In the genomic region with DNA sequence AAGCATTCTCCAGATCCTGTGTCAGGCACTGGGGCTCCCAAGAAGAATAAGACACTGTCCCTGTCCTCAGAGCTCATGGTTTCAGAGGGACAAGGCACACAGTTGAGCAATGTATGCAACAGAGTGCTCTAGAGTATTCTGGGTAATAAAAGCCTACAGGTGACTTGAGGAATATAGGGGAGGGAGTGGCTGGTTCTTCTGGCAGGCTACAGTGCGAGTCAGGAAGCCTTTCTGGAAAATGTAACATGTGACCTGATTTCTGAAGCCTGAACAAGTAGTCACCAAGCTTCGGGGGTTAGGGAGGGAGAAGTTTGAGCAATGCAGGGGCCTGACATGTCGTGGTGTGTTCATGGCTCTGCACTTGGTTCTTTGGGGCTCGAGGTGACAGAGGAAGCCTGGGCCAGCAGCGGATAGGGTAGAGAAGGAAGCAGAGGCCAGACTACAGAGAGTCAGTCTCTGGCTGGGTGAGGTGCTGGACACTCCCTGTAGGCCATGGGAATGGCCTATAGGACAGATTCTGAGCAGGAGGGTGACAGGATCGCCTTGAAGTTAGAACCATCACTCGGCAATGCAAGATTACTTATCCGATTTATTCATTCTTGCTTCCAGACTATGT, we compare ENCODE assay signal across 13 cellular contexts.
"Had no signal": no experiment of that assay in that cellular context is flagged by ENCODE, and none has a peak within 500 bp of the region (broad histone marks: within the 10 kb centered on the region; RNA-seq: fewer than 3 reads in every experiment).

No MANE protein-coding gene starts in this region.

- H3K36me3 Mint-ChIP-seq: activated naive CD8-positive, alpha-beta T cell; natural killer cell treated with Interleukin-12 subunit alpha and Interleukin-12 subunit beta and Interleukin-15 and Interleukin-18, amount 100 ng/mL, for 72 hours had no signal

- H3K27me3 Mint-ChIP-seq: activated naive CD8-positive, alpha-beta T cell; activated T-cell treated with anti-CD3 and anti-CD28 coated beads, Interleukin-2, amount 50 U/mL, for 24 hours; progenitor cell of endocrine pancreas had no signal

- ATAC-seq: activated CD4-positive, CD25-positive, alpha-beta regulatory T cell treated with anti-CD3 and anti-CD28 coated beads, Interleukin-2, amount 50 U/mL, for 24 hours; natural killer cell treated with Interleukin-12 subunit alpha and Interleukin-12 subunit beta and Interleukin-15 and Interleukin-18, amount 100 ng/mL, for 72 hours; sciatic nerve; stimulated activated naive CD8-positive, alpha-beta T cell treated with anti-CD3 and anti-CD28 coated beads, Interleukin-15, Interleukin-2, amounts not matched to agents 100 U/mL and 50 U/mL, for 24 hours had no signal

- H3K27me3 ChIP-seq: breast epithelium had no signal

- H3K9me3 Mint-ChIP-seq: activated T-cell treated with anti-CD3 and anti-CD28 coated beads, Interleukin-2, amount 50 U/mL, for 24 hours; natural killer cell treated with Interleukin-12 subunit alpha and Interleukin-12 subunit beta and Interleukin-15 and Interleukin-18, amount 100 ng/mL, for 72 hours; T-helper 2 cell treated with Interferon-gamma antibody and Interleukin-4, amounts not matched to agents 5 μg/mL and 100 μg/mL, for 36 hours had no signal

- DNase-seq: activated effector memory CD4-positive, alpha-beta T cell treated with Interleukin-2 at 50 U/mL for 16 hours; activated T-cell treated with anti-CD3 and anti-CD28 coated beads, Interleukin-2, amount 50 U/mL, for 24 hours; hippocampal formation; occipital lobe; stimulated activated CD4-positive, alpha-beta T cell treated with anti-CD3 and anti-CD28 coated beads, Interleukin-12 subunit alpha, Interleukin-12 subunit beta, amount 100 ng/mL, for 4 hours; stimulated activated naive CD8-positive, alpha-beta T cell treated with anti-CD3 and anti-CD28 coated beads, Interleukin-15, Interleukin-2, amounts not matched to agents 100 U/mL and 50 U/mL, for 24 hours had no signal

- H3K4me3 ChIP-seq: breast epithelium had no signal

- H3K27ac ChIP-seq: breast epithelium had no signal

- H3K9me3 ChIP-seq: breast epithelium had no signal

- H3K4me3 Mint-ChIP-seq: activated naive CD8-positive, alpha-beta T cell; activated T-cell treated with anti-CD3 and anti-CD28 coated beads, Interleukin-2, amount 50 U/mL, for 24 hours; natural killer cell treated with Interleukin-12 subunit alpha and Interleukin-12 subunit beta and Interleukin-15 and Interleukin-18, amount 100 ng/mL, for 72 hours; T-helper 2 cell treated with Interferon-gamma antibody and Interleukin-4, amounts not matched to agents 5 μg/mL and 100 μg/mL, for 36 hours had no signal

- H3K27ac Mint-ChIP-seq: activated naive CD8-positive, alpha-beta T cell; activated T-cell treated with anti-CD3 and anti-CD28 coated beads, Interleukin-2, amount 50 U/mL, for 24 hours; natural killer cell treated with Interleukin-12 subunit alpha and Interleukin-12 subunit beta and Interleukin-15 and Interleukin-18, amount 100 ng/mL, for 72 hours; progenitor cell of endocrine pancreas; T-helper 2 cell treated with Interferon-gamma antibody and Interleukin-4, amounts not matched to agents 5 μg/mL and 100 μg/mL, for 36 hours had no signal

- H3K36me3 ChIP-seq: breast epithelium had no signal

- H3K4me1 ChIP-seq: breast epithelium had no signal
